Comparison of ENCODE assay signal across 8 cellular contexts in genomic region chr19:19405919-19406877, GRCh38. TPM values are rescaled to one million over a fixed set of nuclear protein-coding genes. Genes with fewer than 3 reads are reported as not detected.
DNase-seq lines count a peak whose midpoint lies in the region; ATAC-seq and TF ChIP-seq lines count a peak whose summit lies in the region.

No MANE protein-coding gene starts in this region.

- no peaks in the 10 kb centered on the region for H3K9me3 Mint-ChIP-seq in activated T-cell treated with anti-CD3 and anti-CD28 coated beads, Interleukin-2, amount 50 U/mL, for 72 hours

- no peak overlapping the region for H4K8ac ChIP-seq in neuronal stem cell (ENCODE audit: low read depth, low read length)

- peak overlapping the region; percentile 67 for H3K4me2 ChIP-seq in neuronal stem cell (ENCODE audit: insufficient read depth, low read length, poor library complexity, severe bottlenecking)

- H3K4me1 ChIP-seq in neuronal stem cell (ENCODE audit: control insufficient read depth in 2 of 2, insufficient read depth in 1 of 2, low read depth in 1 of 2, low read length in 2 of 2): peaks cover 17 to 21% of the 10 kb centered on the region in 2 donors

- peak overlapping the region; percentile 88 for H3K9ac ChIP-seq in neuronal stem cell (ENCODE audit: low read depth, low read length, poor library complexity)

- H4K91ac ChIP-seq in neuronal stem cell (ENCODE audit: low read depth, low read length, poor library complexity): no peak overlapping the region

- H2BK15ac ChIP-seq in neuronal stem cell (ENCODE audit: low read length): no peak overlapping the region

- peak overlapping the region; percentile 59 for H3K27ac ChIP-seq in neuronal stem cell (replicated peaks; ENCODE audit: low read length)

- H3K27me3 Mint-ChIP-seq in activated T-cell treated with anti-CD3 and anti-CD28 coated beads, Interleukin-2, amount 50 U/mL, for 72 hours (ENCODE audit: low read depth): no peaks in the 10 kb centered on the region

- TF ChIP-seq CTCF in fibroblast of the aortic adventitia (IDR thresholded peaks at IDR 0.05; ENCODE audit: insufficient read depth, low read length): no peak

- no peak overlapping the region for H2BK12ac ChIP-seq in neuronal stem cell (ENCODE audit: low read length)

- H3K36me3 ChIP-seq in neuronal stem cell (replicated peaks in 1 of 2; ENCODE audit: control insufficient read depth in 2 of 2, insufficient read depth in 2 of 2, low read length in 2 of 2): peaks cover 4 to 25% of the 10 kb centered on the region in 2 donors

- ATAC-seq in HG02642 (IDR thresholded peaks at IDR 0.05; ENCODE audit: poor library complexity, unreplicated experiment): peak; percentile 34
- ATAC-seq in activated T-cell treated with anti-CD3 and anti-CD28 coated beads, Interleukin-2, amount 50 U/mL, for 72 hours (replicated peaks in 1 of 2): peak; percentile 25 to 33

- peaks cover 1 to 2% of the 10 kb centered on the region in 2 donors for H3K36me3 Mint-ChIP-seq in activated T-cell treated with anti-CD3 and anti-CD28 coated beads, Interleukin-2, amount 50 U/mL, for 72 hours (ENCODE audit: insufficient read depth in 2 of 2)

- peak overlapping the region; percentile 70 for H2AK5ac ChIP-seq in neuronal stem cell (ENCODE audit: low read depth, low read length)

- peak overlapping the region; percentile 77 for H2AFZ ChIP-seq in neuronal stem cell (ENCODE audit: low read length)

- no CpG with 5 or more reads among the region's 96 CpGs for WGBS in neuronal stem cell (ENCODE audit: extremely low coverage in 2 of 2, insufficient read length in 2 of 2, insufficient replicate concordance in 1 of 2), 2 donors

- DNase-seq in GM04504 (ENCODE audit: low read depth) (peak; percentile 23), NCI-H82 (lab: John Stamatoyannopoulos, UW) (peak; percentile 91), fibroblast of the aortic adventitia (ENCODE audit: low read depth) (peak; percentile 71), neuronal stem cell (ENCODE audit: low spot score) (peak; percentile 69), SKM-1 (lab: John Stamatoyannopoulos, UW; ENCODE audit: unreplicated experiment) (no peak), inferior parietal cortex (ENCODE audit: extremely low spot score) (no peak)
- DNase-seq in activated T-cell treated with anti-CD3 and anti-CD28 coated beads, Interleukin-2, amount 50 U/mL, for 72 hours: peak; percentile 77 to 79

- peaks cover 0 to 12% of the 10 kb centered on the region in 2 donors for H3K9me3 ChIP-seq in neuronal stem cell (replicated peaks in 1 of 2; ENCODE audit: control insufficient read depth in 2 of 2, insufficient read depth in 1 of 2, low read depth in 1 of 2, low read length in 2 of 2)

- H3K4me3 ChIP-seq in fibroblast of the aortic adventitia (ENCODE audit: low read depth, low read length) (peak overlapping the region; percentile 79), neuronal stem cell (ENCODE audit: low read length in 2 of 2) (peak overlapping the region; percentile 55 to 87)

- peak overlapping the region; percentile 47 for H3K23ac ChIP-seq in neuronal stem cell (ENCODE audit: low read depth, low read length, poor library complexity)

- peak overlapping the region; percentile 86 to 99 for H3K4me3 Mint-ChIP-seq in activated T-cell treated with anti-CD3 and anti-CD28 coated beads, Interleukin-2, amount 50 U/mL, for 72 hours

- peaks cover 82% of the 10 kb centered on the region for H3K4me1 Mint-ChIP-seq in activated T-cell treated with anti-CD3 and anti-CD28 coated beads, Interleukin-2, amount 50 U/mL, for 72 hours (ENCODE audit: low read depth)

- no peak overlapping the region for H3K4ac ChIP-seq in neuronal stem cell (ENCODE audit: low read length)

- H3K79me1 ChIP-seq in neuronal stem cell (ENCODE audit: low read depth, low read length): peaks cover 11% of the 10 kb centered on the region

- H3K27me3 ChIP-seq in neuronal stem cell (ENCODE audit: control insufficient read depth in 3 of 3, insufficient read depth in 3 of 3, low read depth in 1 of 3, low read length in 3 of 3): no peaks in the 10 kb centered on the region

- H3K18ac ChIP-seq in neuronal stem cell (ENCODE audit: low read length): peak overlapping the region; percentile 94

- H3K14ac ChIP-seq in neuronal stem cell (ENCODE audit: low read length): no peak overlapping the region

- H2BK120ac ChIP-seq in neuronal stem cell (ENCODE audit: low read depth, low read length): no peak overlapping the region

- H3K27ac Mint-ChIP-seq in activated T-cell treated with anti-CD3 and anti-CD28 coated beads, Interleukin-2, amount 50 U/mL, for 72 hours: peak overlapping the region; percentile 95

- H2BK5ac ChIP-seq in neuronal stem cell (ENCODE audit: low read length): peak overlapping the region; percentile 68

RNA-seq across cellular contexts. Expression of gene GATAD2A, which starts 0.7 kb away (rescaled TPM):
- 100 to 1,000 TPM; 100 to 126 TPM for total RNA-seq in activated T-cell treated with anti-CD3 and anti-CD28 coated beads, Interleukin-2, amount 50 U/mL, for 72 hours
- total RNA-seq in fibroblast of the aortic adventitia (ENCODE audit: low replicate concordance): 36.7 and 46.4 TPM in 2 replicates
- polyA plus RNA-seq in neuronal stem cell (2013, experiment 1 of 2): 59.3 TPM
- 61.3 TPM for polyA plus RNA-seq in neuronal stem cell (2013, experiment 2 of 2)

Comparison
In these comparisons a context has a peak if more than half of its experiments do, and no peak if none do; other contexts are left out.
1. DNase-seq: peak in GM04504 (single experiment), NCI-H82 (single experiment), activated T-cell treated with anti-CD3 and anti-CD28 coated beads, Interleukin-2, amount 50 U/mL, for 72 hours (2 of 2), fibroblast of the aortic adventitia (single experiment) and neuronal stem cell (single experiment); none in SKM-1 (single experiment) and inferior parietal cortex (single experiment).